15 cellular contexts compared by ENCODE assay signal in the genomic region with DNA sequence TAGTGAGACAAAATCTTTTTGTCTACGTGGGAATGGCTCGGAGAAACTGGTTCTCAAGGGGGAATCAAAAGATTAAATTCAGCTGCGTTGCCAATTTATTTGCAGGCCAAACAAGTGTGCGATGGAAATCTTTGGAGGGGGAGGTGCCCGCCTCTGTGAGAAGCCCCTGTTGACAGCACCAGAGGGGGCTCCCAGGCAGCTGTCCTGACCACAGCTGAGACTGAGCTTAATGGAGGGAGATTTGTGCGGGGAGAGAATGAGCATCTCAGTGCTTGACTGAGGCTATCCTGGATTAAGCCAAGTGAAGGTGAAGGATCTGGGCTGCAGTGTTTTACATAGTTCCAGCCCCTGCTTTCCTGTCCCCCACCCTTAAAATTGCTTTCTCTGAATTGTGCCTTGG.
DNase-seq lines count a peak whose midpoint lies in the region; ATAC-seq, FAIRE-seq and TF ChIP-seq lines count a peak whose summit lies in the region.
"Had no signal": no experiment of that assay in that cellular context is flagged by ENCODE, and none has a peak within 500 bp of the region (broad histone marks: within the 10 kb centered on the region; RNA-seq: fewer than 3 reads in every experiment).

No MANE protein-coding gene starts in this region.

- no peak for TF ChIP-seq EP300 in H1 (IDR thresholded peaks at IDR 0.05; ENCODE audit: borderline replicate concordance in 1 of 2, low read depth in 2 of 2, low read length in 2 of 2)

- ATAC-seq in pancreas: no peak

- H4K91ac ChIP-seq in H9 (ENCODE audit: insufficient read length, low read depth, low read length): no peak overlapping the region
- no peak overlapping the region for H4K91ac ChIP-seq in H1 (replicated peaks; ENCODE audit: insufficient read length, low read length)
- no peak overlapping the region for H4K91ac ChIP-seq in neuronal stem cell (ENCODE audit: low read depth, low read length, poor library complexity)

- no peak overlapping the region for H3K27ac ChIP-seq in H9 (ENCODE audit: insufficient read length, low read depth, low read length)
- no peak overlapping the region for H3K27ac ChIP-seq in H1 (ENCODE audit: low read depth, low read length)
- no peak overlapping the region for H3K27ac ChIP-seq in iPS-20b (ENCODE audit: low read length)
- H3K27ac ChIP-seq in neuronal stem cell (replicated peaks; ENCODE audit: low read length): no peak overlapping the region
- no peak overlapping the region for H3K27ac ChIP-seq in uterus
- H3K27ac ChIP-seq in pancreas: no peak overlapping the region

- no peak overlapping the region for H4K8ac ChIP-seq in H9 (replicated peaks; ENCODE audit: insufficient read length, low read depth, low read length)
- H4K8ac ChIP-seq in H1 (ENCODE audit: extremely low read depth, insufficient read depth, low read length): no peak overlapping the region
- H4K8ac ChIP-seq in neuronal stem cell (ENCODE audit: low read depth, low read length): no peak overlapping the region

- H3K14ac ChIP-seq in H9 (ENCODE audit: insufficient read depth, low read length) (no peak overlapping the region), H1 (ENCODE audit: insufficient read length) (no peak overlapping the region), neuronal stem cell (ENCODE audit: low read length) (no peak overlapping the region)

- no peak overlapping the region for H2BK5ac ChIP-seq in H9 (ENCODE audit: insufficient read length, low read length)
- no peak overlapping the region for H2BK5ac ChIP-seq in H1 (ENCODE audit: low read depth, low read length)
- no peak overlapping the region for H2BK5ac ChIP-seq in neuronal stem cell (ENCODE audit: low read length)

- H3K27ac Mint-ChIP-seq in H9: peak overlapping the region in 1 of 3 experiments; percentile 52; a peak in 1 of 7 replicates
- H3K27ac Mint-ChIP-seq: B cell; CD4-positive, alpha-beta T cell had no signal

- WGBS in H9 (ENCODE audit: extremely low coverage, insufficient read length, low lambda C conversion rate): no CpG with 5 or more reads among the region's 6 CpGs
- 54% methylated on average over 6 of the region's 6 CpGs; no CpG with 5 or more reads in 1 of the 2 experiments for WGBS in H1 (ENCODE audit: extremely low coverage in 1 of 2, insufficient coverage in 1 of 2, insufficient read length in 1 of 2, insufficient replicate concordance in 2 of 2, low coverage in 1 of 2, low lambda C conversion rate in 2 of 2, missing lambda C conversion rate in 1 of 2), 2 experiments
- WGBS in neuronal stem cell (ENCODE audit: extremely low coverage in 2 of 2, insufficient read length in 2 of 2, insufficient replicate concordance in 1 of 2), 2 donors: no CpG with 5 or more reads among the region's 6 CpGs
- 21 to 22% methylated on average over 6 of the region's 6 CpGs for WGBS in pancreas, 2 donors

- H3K36me3 ChIP-seq in H1 (ENCODE audit: control insufficient read depth in 2 of 4, insufficient read depth in 4 of 4, low read length in 3 of 4) (no peaks in the 10 kb centered on the region), iPS-20b (ENCODE audit: insufficient read depth, low read depth, low read length) (no peaks in the 10 kb centered on the region), neuronal stem cell (replicated peaks in 1 of 2; ENCODE audit: control insufficient read depth in 2 of 2, insufficient read depth in 2 of 2, low read length in 2 of 2) (no peaks in the 10 kb centered on the region), uterus (no peaks in the 10 kb centered on the region), pancreas (no peaks in the 10 kb centered on the region)

- no peaks in the 10 kb centered on the region for H3K23me2 ChIP-seq in H9 (ENCODE audit: insufficient read length, low read depth, low read length, poor library complexity, severe bottlenecking)
- no peaks in the 10 kb centered on the region for H3K23me2 ChIP-seq in H1 (ENCODE audit: low read depth, low read length)

- no peaks in the 10 kb centered on the region for H3K9me3 Mint-ChIP-seq in H9
- H3K9me3 Mint-ChIP-seq: CD4-positive, alpha-beta T cell had no signal

- H3K36me3 Mint-ChIP-seq in H9 (ENCODE audit: insufficient read depth in 1 of 3, low read depth in 3 of 3): no peaks in the 10 kb centered on the region

- H2BK15ac ChIP-seq in H9 (ENCODE audit: low read depth, low read length): no peak overlapping the region
- no peak overlapping the region for H2BK15ac ChIP-seq in H1 (ENCODE audit: low read length)
- H2BK15ac ChIP-seq in neuronal stem cell (ENCODE audit: low read length): no peak overlapping the region

- FAIRE-seq in H1 (lab: Jason Lieb, UNC): no peak
- no peak for FAIRE-seq in pancreas (lab: Jason Lieb, UNC)
- FAIRE-seq: H54 had no signal

- H3K4me3 Mint-ChIP-seq in H9: peak overlapping the region in 1 of 2 experiments; percentile 54; a peak in 2 of 5 replicates
- H3K4me3 Mint-ChIP-seq: B cell; CD4-positive, alpha-beta T cell had no signal

- H3K56ac ChIP-seq in H9 (ENCODE audit: insufficient read length, low read depth, low read length) (no peak overlapping the region), H1 (replicated peaks; ENCODE audit: insufficient read length, low read depth, low read length) (no peak overlapping the region)

- H3K18ac ChIP-seq in H9 (ENCODE audit: insufficient read length, low read depth, low read length) (no peak overlapping the region), H1 (ENCODE audit: extremely low read depth, low read length) (no peak overlapping the region), neuronal stem cell (ENCODE audit: low read length) (no peak overlapping the region)

- peaks cover 16 to 20% of the 10 kb centered on the region in 2 experiments for H3K4me1 Mint-ChIP-seq in H9
- H3K4me1 Mint-ChIP-seq: B cell had no signal

- intact Hi-C loops in uterus (cut with DNase I; ENCODE audit: low total_unique reads): no loop called here
- intact Hi-C loops in pancreas (cut with DNase I): no loop called here

- H3K4me1 ChIP-seq in H9 (ENCODE audit: insufficient read depth, low read length) (peaks cover 2% of the 10 kb centered on the region; the same call in 1 of the 2 replicates), H1 (replicated peaks in 1 of 4; ENCODE audit: control insufficient read depth in 3 of 4, insufficient read depth in 4 of 4, low read length in 3 of 4) (peaks cover 3 to 10% (median 5%) of the 10 kb centered on the region in 4 experiments; a peak in 6 of 7 replicates), iPS-20b (ENCODE audit: insufficient read depth, low read length) (peaks cover 9% of the 10 kb centered on the region; the same call in 1 of the 2 replicates), neuronal stem cell (ENCODE audit: control insufficient read depth in 2 of 2, insufficient read depth in 1 of 2, low read depth in 1 of 2, low read length in 2 of 2) (peaks cover 0 to 3% of the 10 kb centered on the region in 2 donors), uterus (no peaks in the 10 kb centered on the region), pancreas (no peaks in the 10 kb centered on the region)

- TF ChIP-seq CTCF in H9 (conservative IDR thresholded peaks at IDR 0.05) (no peak), H1 (IDR thresholded peaks at IDR 0.05; ENCODE audit: control extremely low read depth in 1 of 3, insufficient read depth in 1 of 3, low read depth in 1 of 3, low read length in 3 of 3) (no peak), uterus (IDR thresholded peaks at IDR 0.05) (no peak), pancreas (IDR thresholded peaks at IDR 0.05) (no peak)

- TF ChIP-seq POLR2A in H1 (IDR thresholded peaks at IDR 0.05; ENCODE audit: control extremely low read depth in 1 of 2, low read depth in 2 of 2, low read length in 2 of 2): no peak
- no peak for TF ChIP-seq POLR2A in uterus (IDR thresholded peaks at IDR 0.05)

- no peak overlapping the region for H3T11ph ChIP-seq in H9 (ENCODE audit: low read length)

- H2BK12ac ChIP-seq in H9 (ENCODE audit: insufficient read length, low read depth, low read length) (no peak overlapping the region), H1 (ENCODE audit: low read depth, low read length) (no peak overlapping the region), neuronal stem cell (ENCODE audit: low read length) (no peak overlapping the region)

- CTCF ChIA-PET in H1 (lab: Charles Lee; ENCODE audit: partially characterized antibody): interaction anchor here (0.7 to 2.9 kb wide), 8 partner anchors 10 to 488 kb away, joined by 3 to 12 read pairs (median 4); no protein-coding TSS in a partner anchor

- H3K79me2 ChIP-seq in H9 (ENCODE audit: insufficient read depth, low read length) (no peaks in the 10 kb centered on the region), H1 (ENCODE audit: control insufficient read depth in 1 of 2, insufficient read depth in 2 of 2, low read length in 2 of 2) (no peaks in the 10 kb centered on the region)

- no peak overlapping the region for H3K9ac ChIP-seq in H9 (ENCODE audit: extremely low read depth, insufficient read length, low read length)
- H3K9ac ChIP-seq in H1 (replicated peaks in 1 of 4; ENCODE audit: extremely low read depth in 1 of 4, low read depth in 3 of 4, low read length in 3 of 4): no peak overlapping the region
- no peak overlapping the region for H3K9ac ChIP-seq in iPS-20b (ENCODE audit: low read depth, low read length)
- H3K9ac ChIP-seq in neuronal stem cell (ENCODE audit: low read depth, low read length, poor library complexity): no peak overlapping the region

- no peaks in the 10 kb centered on the region for H3K27me3 Mint-ChIP-seq in H9 (ENCODE audit: low read depth)

- no peaks in the 10 kb centered on the region for H3K27me3 ChIP-seq in H9 (ENCODE audit: insufficient read depth, low read length)
- H3K27me3 ChIP-seq in H1 (replicated peaks in 1 of 4; ENCODE audit: control insufficient read depth in 3 of 4, extremely low read depth in 1 of 4, insufficient read depth in 3 of 4, low read length in 3 of 4): no peaks in the 10 kb centered on the region
- no peaks in the 10 kb centered on the region for H3K27me3 ChIP-seq in iPS-20b (ENCODE audit: insufficient read depth, low read length)
- H3K27me3 ChIP-seq in neuronal stem cell (ENCODE audit: control insufficient read depth in 3 of 3, insufficient read depth in 3 of 3, low read depth in 1 of 3, low read length in 3 of 3): no peaks in the 10 kb centered on the region
- no peaks in the 10 kb centered on the region for H3K27me3 ChIP-seq in uterus
- no peaks in the 10 kb centered on the region for H3K27me3 ChIP-seq in pancreas

- in situ Hi-C loops in KBM-7 (cut with MboI; ENCODE audit: low pct_unique_long_range_greater_than_20kb, low sequenced_read_pairs): no loop called here

- H3K4me2 ChIP-seq in H9 (ENCODE audit: insufficient read depth, insufficient read length, low read length) (no peak overlapping the region), H1 (ENCODE audit: insufficient read depth in 1 of 2, low read depth in 2 of 2, low read length in 2 of 2) (peak overlapping the region; percentile 17 to 28; a peak in 3 of 4 replicates), neuronal stem cell (ENCODE audit: insufficient read depth, low read length, poor library complexity, severe bottlenecking) (no peak overlapping the region)

- H3K79me1 ChIP-seq in H9 (ENCODE audit: insufficient read depth, low read depth, low read length, poor library complexity, severe bottlenecking): no peaks in the 10 kb centered on the region
- H3K79me1 ChIP-seq in H1 (ENCODE audit: low read depth, low read length): no peaks in the 10 kb centered on the region
- H3K79me1 ChIP-seq in neuronal stem cell (ENCODE audit: low read depth, low read length): no peaks in the 10 kb centered on the region

- H4K5ac ChIP-seq in H9 (ENCODE audit: insufficient read length, low read depth, low read length) (no peak overlapping the region), H1 (ENCODE audit: insufficient read length, low read depth, low read length) (no peak overlapping the region)

- no peak for TF ChIP-seq RAD21 in H1 (IDR thresholded peaks at IDR 0.05 in 1 of 2, conservative IDR thresholded peaks at IDR 0.05 in 1 of 2; ENCODE audit: low read depth in 2 of 2, low read length in 2 of 2)

- H2BK20ac ChIP-seq in H9 (ENCODE audit: low read depth, low read length, poor library complexity, severe bottlenecking): no peak overlapping the region
- no peak overlapping the region for H2BK20ac ChIP-seq in H1 (ENCODE audit: low read length)

- H2BK120ac ChIP-seq in H9 (ENCODE audit: low read depth, low read length, poor library complexity, severe bottlenecking) (no peak overlapping the region), H1 (replicated peaks; ENCODE audit: low read depth, low read length) (no peak overlapping the region), neuronal stem cell (ENCODE audit: low read depth, low read length) (no peak overlapping the region)

- H2AFZ ChIP-seq in H9 (ENCODE audit: low read length) (peak overlapping the region; percentile 6), H1 (ENCODE audit: low read length) (0 out of 2 replicates have a peak overlapping the region, but pooled peaks have one; percentile 1), neuronal stem cell (ENCODE audit: low read length) (peak overlapping the region; percentile 24)

- H3K9me3 ChIP-seq in H9 (ENCODE audit: control insufficient read depth, low read depth, low read length) (no peaks in the 10 kb centered on the region), H1 (ENCODE audit: insufficient read depth in 2 of 2, low read depth in 1 of 2, low read length in 1 of 2) (no peaks in the 10 kb centered on the region), iPS-20b (ENCODE audit: insufficient read depth, low read depth, low read length) (no peaks in the 10 kb centered on the region), neuronal stem cell (replicated peaks in 1 of 2; ENCODE audit: control insufficient read depth in 2 of 2, insufficient read depth in 1 of 2, low read depth in 1 of 2, low read length in 2 of 2) (no peaks in the 10 kb centered on the region), uterus (no peaks in the 10 kb centered on the region), pancreas (no peaks in the 10 kb centered on the region)

- DNase-seq in H9 (no peak), H1 (ENCODE audit: low read depth in 1 of 2, low spot score in 2 of 2) (no peak), neuronal stem cell (ENCODE audit: low spot score) (no peak), uterus (no peak), pancreas (no peak), KBM-7 (no peak)
- DNase-seq in stimulated activated CD4-positive, alpha-beta T cell treated with anti-CD3 and anti-CD28 coated beads, Interleukin-2, amount 100 ng/mL, for 24 hours: no peak
- DNase-seq: ACHN; C1 segment of cervical spinal cord; Calu3; CD4-positive, alpha-beta T cell; DMS 273 treated with DMSO at 0.1 percent for 48 hours had no signal

- POLR2A ChIA-PET in H1 (lab: Charles Lee; ENCODE audit: partially characterized antibody): interaction anchor here (1.1 kb wide), 1 partner anchor 516 kb away, joined by 3 read pairs; no protein-coding TSS in a partner anchor

- H2AK5ac ChIP-seq in H9 (ENCODE audit: insufficient read length, low read length) (no peak overlapping the region), H1 (ENCODE audit: low read depth, low read length) (no peak overlapping the region), neuronal stem cell (ENCODE audit: low read depth, low read length) (no peak overlapping the region)

- peak overlapping the region in 1 of 4 experiments; percentile 3; a peak in 1 of 8 replicates for H3K4me3 ChIP-seq in H1 (ENCODE audit: extremely low read depth in 1 of 4, insufficient read depth in 2 of 4, low read depth in 3 of 4, low read length in 4 of 4)
- peak overlapping the region; percentile 23; the same call in 1 of the 2 replicates for H3K4me3 ChIP-seq in iPS-20b (ENCODE audit: low read length)
- H3K4me3 ChIP-seq in neuronal stem cell (ENCODE audit: low read length in 2 of 2): no peak overlapping the region
- H3K4me3 ChIP-seq in uterus: no peak overlapping the region
- H3K4me3 ChIP-seq in pancreas: no peak overlapping the region

- H3K23ac ChIP-seq in H9 (ENCODE audit: insufficient read length, low read depth, low read length): no peak overlapping the region
- no peak overlapping the region for H3K23ac ChIP-seq in H1 (ENCODE audit: insufficient read length)
- no peak overlapping the region for H3K23ac ChIP-seq in neuronal stem cell (ENCODE audit: low read depth, low read length, poor library complexity)

- H3K4ac ChIP-seq in H9 (ENCODE audit: low read depth, low read length) (no peak overlapping the region), H1 (replicated peaks; ENCODE audit: insufficient read length, low read depth, low read length) (no peak overlapping the region), neuronal stem cell (ENCODE audit: low read length) (no peak overlapping the region)

- H4K20me1 ChIP-seq in H9 (ENCODE audit: control insufficient read depth, insufficient read depth, insufficient read length): no peaks in the 10 kb centered on the region
- H4K20me1 ChIP-seq in H1 (replicated peaks in 1 of 2; ENCODE audit: control insufficient read depth in 1 of 2, insufficient read depth in 2 of 2, low read length in 2 of 2): no peaks in the 10 kb centered on the region

Comparison
In these comparisons a context has a peak if more than half of its experiments do, and no peak if none do; other contexts are left out.
1. H3K4me2 ChIP-seq: peak in H1 (2 of 2); none in H9 (single experiment) and neuronal stem cell (single experiment).
2. Peak in every context shown above with its lines, with median percentiles within 50 percentile points of each other: H2AFZ ChIP-seq.